26 cellular contexts compared by ENCODE assay signal in genomic region chr20:32929162-32929561, GRCh38.
"Had no signal": no experiment of that assay in that cellular context is flagged by ENCODE, and none has a peak within 500 bp of the region (broad histone marks: within the 10 kb centered on the region; RNA-seq: fewer than 3 reads in every experiment).

No MANE protein-coding gene starts in this region.

- H3K27ac ChIP-seq: stomach, suprapubic skin, testis, thoracic aorta, thyroid gland, tibial artery, tibial nerve, transverse colon, upper lobe of left lung, upper lobe of right lung, uterus, vagina had no signal

- H3K4me3 ChIP-seq: stomach, suprapubic skin, testis, thoracic aorta, thyroid gland, tibial artery, tibial nerve, transverse colon, upper lobe of left lung, upper lobe of right lung, uterus, vagina had no signal

- H3K27me3 ChIP-seq: stomach, suprapubic skin, testis, thyroid gland, tibial artery, tibial nerve, transverse colon, upper lobe of left lung, upper lobe of right lung, uterus, vagina had no signal

- H3K36me3 ChIP-seq: stomach, suprapubic skin, thoracic aorta, thyroid gland, tibial artery, tibial nerve, transverse colon, upper lobe of left lung, upper lobe of right lung, uterus, vagina had no signal

- DNase-seq: stimulated activated CD4-positive, alpha-beta T cell treated with anti-CD3 and anti-CD28 coated beads, Interleukin-2, amount 100 ng/mL, for 48 hours; stimulated activated CD4-positive, alpha-beta T cell treated with anti-CD3 and anti-CD28 coated beads, Interleukin-4, amount 100 ng/mL, for 1 hour; stimulated activated CD4-positive, alpha-beta T cell treated with anti-CD3 and anti-CD28 coated beads, Interleukin-4, amount 100 ng/mL, for 24 hours; stimulated activated CD4-positive, alpha-beta T cell treated with anti-CD3 and anti-CD28 coated beads, Interleukin-4, amount 100 ng/mL, for 4 hours; stimulated activated CD8-positive, alpha-beta memory T cell treated with anti-CD3 and anti-CD28 coated beads, Interleukin-4, amount 100 ng/mL, for 48 hours; stimulated activated naive B cell treated with anti-CD40 and anti-IgM and Interleukin-4, amounts not matched to agents 10 μg/mL and 1 μg/mL and 100 μg/mL, for 72 hours; stimulated activated naive CD4-positive, alpha-beta T cell; stimulated activated naive CD4-positive, alpha-beta T cell treated with Interleukin-2 at 50 U/mL for 16 hours; stimulated activated naive CD8-positive, alpha-beta T cell treated with anti-CD3 and anti-CD28 coated beads, Interleukin-15, amount 100 ng/mL, for 72 hours; stimulated activated naive CD8-positive, alpha-beta T cell treated with anti-CD3 and anti-CD28 coated beads, Interleukin-15, Interleukin-2, amounts not matched to agents 100 U/mL and 50 U/mL, for 24 hours; stomach; substantia nigra; testis; thyroid gland; tibial artery; transverse colon; trophoblast cell; upper lobe of left lung; upper lobe of right lung; uterus had no signal

- H3K9me3 ChIP-seq: stomach, suprapubic skin, testis, thoracic aorta, thyroid gland, tibial artery, tibial nerve, transverse colon, upper lobe of left lung, upper lobe of right lung, uterus, vagina had no signal

- ATAC-seq: stimulated activated effector memory CD8-positive, alpha-beta T cell treated with anti-CD3 and anti-CD28 coated beads, Interleukin-12 subunit alpha, Interleukin-12 subunit beta, amount 100 ng/mL, for 72 hours; stimulated activated memory B cell treated with anti-CD40 and anti-IgM and Interleukin-4, amounts not matched to agents 10 μg/mL and 1 μg/mL and 100 μg/mL, for 72 hours; stimulated activated naive B cell treated with anti-CD40 and anti-IgM and Interleukin-4, amounts not matched to agents 10 μg/mL and 1 μg/mL and 100 μg/mL, for 72 hours; stimulated activated naive CD8-positive, alpha-beta T cell treated with anti-CD3 and anti-CD28 coated beads, Interleukin-15, amount 100 ng/mL, for 72 hours; stimulated activated naive CD8-positive, alpha-beta T cell treated with anti-CD3 and anti-CD28 coated beads, Interleukin-15, Interleukin-2, amounts not matched to agents 100 U/mL and 50 U/mL, for 24 hours; upper lobe of right lung had no signal

- H3K4me1 ChIP-seq: stomach, suprapubic skin, testis, thyroid gland, tibial artery, tibial nerve, transverse colon, upper lobe of left lung, upper lobe of right lung, uterus, vagina had no signal
